ENCODE assay signal across 1 cellular context in genomic region chr17:74780443-74781238, GRCh38.
TF ChIP-seq lines count a peak whose summit lies in the region.

No MANE protein-coding gene starts in this region.

TF ChIP-seq in HepG2, 621 proteins besides CTCF, POLR2A, EP300 and RAD21 (continued from another document and continues in another):
- TF ChIP-seq ZNF691 (CRISPR knock-in tag; IDR thresholded peaks at IDR 0.05; ENCODE audit: borderline replicate concordance, low read depth) (no peak), ZNF333 (CRISPR knock-in tag; IDR thresholded peaks at IDR 0.05; ENCODE audit: borderline replicate concordance) (no peak), AHR (CRISPR knock-in tag; IDR thresholded peaks at IDR 0.05) (no peak), ZNF142 (CRISPR knock-in tag; IDR thresholded peaks at IDR 0.05) (no peak), EED (CRISPR knock-in tag; IDR thresholded peaks at IDR 0.05) (peak; percentile 30; the same call in 1 of the 2 replicates), ZNF773 (CRISPR knock-in tag; IDR thresholded peaks at IDR 0.05; ENCODE audit: borderline replicate concordance) (no peak), JUN (CRISPR knock-in tag; IDR thresholded peaks at IDR 0.05) (no peak), ZNF30 (CRISPR knock-in tag; IDR thresholded peaks at IDR 0.05) (no peak), KLF12 (CRISPR knock-in tag; IDR thresholded peaks at IDR 0.05; ENCODE audit: borderline replicate concordance) (no peak), MATR3 (CRISPR knock-in tag; IDR thresholded peaks at IDR 0.05) (no peak), ETS1 (CRISPR knock-in tag; IDR thresholded peaks at IDR 0.05) (no peak), HOXD1 (CRISPR knock-in tag; IDR thresholded peaks at IDR 0.05) (no peak), KLF6 (CRISPR knock-in tag; IDR thresholded peaks at IDR 0.05) (no peak), TP53 (CRISPR knock-in tag; conservative IDR thresholded peaks at IDR 0.05) (no peak), RNF2 (conservative IDR thresholded peaks at IDR 0.05; ENCODE audit: low read depth) (no peak), MLX (CRISPR knock-in tag; IDR thresholded peaks at IDR 0.05) (no peak), HNRNPUL1 (IDR thresholded peaks at IDR 0.05; ENCODE audit: low read depth, low read length) (no peak), MLLT10 (CRISPR knock-in tag; IDR thresholded peaks at IDR 0.05) (no peak), POGZ (CRISPR knock-in tag; IDR thresholded peaks at IDR 0.05) (no peak), SAP130 (CRISPR knock-in tag; IDR thresholded peaks at IDR 0.05; ENCODE audit: low read depth) (peak; percentile 79), ETV5 (CRISPR knock-in tag; IDR thresholded peaks at IDR 0.05; ENCODE audit: borderline replicate concordance) (no peak), ZC3H13 (CRISPR knock-in tag; IDR thresholded peaks at IDR 0.05) (no peak), NR2F1 (CRISPR knock-in tag; IDR thresholded peaks at IDR 0.05) (no peak), ZNF18 (CRISPR knock-in tag; IDR thresholded peaks at IDR 0.05; ENCODE audit: insufficient replicate concordance) (no peak), ZFX (CRISPR knock-in tag; IDR thresholded peaks at IDR 0.05; ENCODE audit: low read depth) (no peak), HOXA5 (CRISPR knock-in tag; IDR thresholded peaks at IDR 0.05) (no peak), GATAD2A (CRISPR knock-in tag; IDR thresholded peaks at IDR 0.05) (peak; percentile 57; the same call in 1 of the 2 replicates), ZBTB7B (CRISPR knock-in tag; IDR thresholded peaks at IDR 0.05) (no peak), ZBTB7A (CRISPR knock-in tag; IDR thresholded peaks at IDR 0.05) (no peak), HIVEP1 (CRISPR knock-in tag; IDR thresholded peaks at IDR 0.05) (no peak), ZNF674 (CRISPR knock-in tag; IDR thresholded peaks at IDR 0.05; ENCODE audit: low read depth) (no peak), MTERF4 (CRISPR knock-in tag; IDR thresholded peaks at IDR 0.05) (peak; percentile 32; the same call in 1 of the 2 replicates), BRF2 (CRISPR knock-in tag; IDR thresholded peaks at IDR 0.05) (no peak), ZNF841 (CRISPR knock-in tag; IDR thresholded peaks at IDR 0.05; ENCODE audit: borderline replicate concordance) (no peak), ZNF292 (CRISPR knock-in tag; IDR thresholded peaks at IDR 0.05; ENCODE audit: borderline replicate concordance, low read depth) (no peak), GATAD1 (CRISPR knock-in tag; IDR thresholded peaks at IDR 0.05) (no peak), AKNA (CRISPR knock-in tag; IDR thresholded peaks at IDR 0.05; ENCODE audit: borderline replicate concordance) (no peak), ZMYM2 (CRISPR knock-in tag; IDR thresholded peaks at IDR 0.05) (no peak), ZNF713 (CRISPR knock-in tag; IDR thresholded peaks at IDR 0.05) (no peak), MTA1 (CRISPR knock-in tag; IDR thresholded peaks at IDR 0.05; ENCODE audit: borderline replicate concordance) (no peak), GABPB1 (CRISPR knock-in tag; IDR thresholded peaks at IDR 0.05) (no peak), ZNF343 (CRISPR knock-in tag; IDR thresholded peaks at IDR 0.05) (no peak), PLSCR1 (CRISPR knock-in tag; IDR thresholded peaks at IDR 0.05; ENCODE audit: borderline replicate concordance) (no peak), ZNF83 (CRISPR knock-in tag; IDR thresholded peaks at IDR 0.05; ENCODE audit: borderline replicate concordance) (no peak), ZNF816 (CRISPR knock-in tag; IDR thresholded peaks at IDR 0.05; ENCODE audit: borderline replicate concordance) (no peak)
